1 cellular context compared by ENCODE assay signal in genomic region chr6:139134817-139135577, GRCh38.
TF ChIP-seq lines count a peak whose summit lies in the region.

Gene HECA (plus strand): TSS chr6:139135080. CDS start chr6:139135397, 317 bp downstream.

TF ChIP-seq in K562, 482 proteins besides CTCF, POLR2A, EP300 and RAD21 (continued from another document and continues in another):
- no peak for TF ChIP-seq ZNF592 (IDR thresholded peaks at IDR 0.05)
- TF ChIP-seq PHTF2 (CRISPR knock-in tag; IDR thresholded peaks at IDR 0.05): no peak
- peak; percentile 75 for TF ChIP-seq HMGN3 (IDR thresholded peaks at IDR 0.05; ENCODE audit: borderline replicate concordance, extremely low read depth, insufficient read length, low read depth, low read length)
- TF ChIP-seq PRDM10 (IDR thresholded peaks at IDR 0.05; ENCODE audit: partially characterized antibody): no peak
- peak; percentile 64; the same call in 1 of the 2 replicates for TF ChIP-seq PHF8 (IDR thresholded peaks at IDR 0.05; ENCODE audit: borderline replicate concordance, low read length)
- peak; percentile 4 for TF ChIP-seq RBM25 (IDR thresholded peaks at IDR 0.05; ENCODE audit: low read depth, low read length, severe bottlenecking)
- TF ChIP-seq IRF1 (CRISPR knock-in tag; IDR thresholded peaks at IDR 0.05; ENCODE audit: borderline replicate concordance): no peak
- TF ChIP-seq KDM4B (IDR thresholded peaks at IDR 0.05; ENCODE audit: borderline replicate concordance in 2 of 2, low read depth in 1 of 2): no peak; a peak in 1 of 4 replicates
- peak; percentile 86 for TF ChIP-seq TFAP4 (CRISPR knock-in tag; IDR thresholded peaks at IDR 0.05; ENCODE audit: borderline replicate concordance)
- TF ChIP-seq CSDE1 (IDR thresholded peaks at IDR 0.05): peak in 1 of 2 experiments; percentile 92; a peak in 2 of 4 replicates
- no peak for TF ChIP-seq HMGXB4 (CRISPR knock-in tag; IDR thresholded peaks at IDR 0.05)
- peak; percentile 99 for TF ChIP-seq ATF7 (IDR thresholded peaks at IDR 0.05)
- peak; percentile 51; the same call in 1 of the 2 replicates for TF ChIP-seq ZBTB1 (CRISPR knock-in tag; IDR thresholded peaks at IDR 0.05; ENCODE audit: borderline replicate concordance, low read depth)
- TF ChIP-seq ZNF134 (CRISPR knock-in tag; conservative IDR thresholded peaks at IDR 0.05): no peak
- peak; percentile 80 for TF ChIP-seq RBBP5 (IDR thresholded peaks at IDR 0.05; ENCODE audit: borderline replicate concordance, insufficient read depth, low read length, poor library complexity, severe bottlenecking)
- TF ChIP-seq JUND (IDR thresholded peaks at IDR 0.05; ENCODE audit: borderline replicate concordance, low read depth, low read length): peak; percentile 98
- peak; percentile 93; the same call in 2 of the 3 replicates for TF ChIP-seq JUND (tag; IDR thresholded peaks at IDR 0.05; ENCODE audit: borderline replicate concordance, low read depth, low read length)
- TF ChIP-seq KAT8 (IDR thresholded peaks at IDR 0.05; ENCODE audit: low read depth): no peak
- TF ChIP-seq ARHGAP35 (IDR thresholded peaks at IDR 0.05; ENCODE audit: partially characterized antibody): no peak
- TF ChIP-seq TEAD4 (IDR thresholded peaks at IDR 0.05; ENCODE audit: low read length): no peak
- no peak for TF ChIP-seq TEAD4 (CRISPR knock-in tag; IDR thresholded peaks at IDR 0.05; ENCODE audit: borderline replicate concordance)
- no peak for TF ChIP-seq ZNF318 (IDR thresholded peaks at IDR 0.05; ENCODE audit: borderline replicate concordance in 1 of 2, low read depth in 1 of 2)
- peak; percentile 74 for TF ChIP-seq RBFOX2 (IDR thresholded peaks at IDR 0.05; ENCODE audit: low read depth, low read length)
- peak; percentile 75 for TF ChIP-seq REST (CRISPR knock-in tag; IDR thresholded peaks at IDR 0.05; ENCODE audit: low read depth)
- peak; percentile 100 for TF ChIP-seq TARDBP (IDR thresholded peaks at IDR 0.05)
- TF ChIP-seq ZNF140 (CRISPR knock-in tag; IDR thresholded peaks at IDR 0.05): no peak
- no peak for TF ChIP-seq ID3 (CRISPR knock-in tag; IDR thresholded peaks at IDR 0.05)
- peak; percentile 76; the same call in 1 of the 2 replicates for TF ChIP-seq ID3 (tag; IDR thresholded peaks at IDR 0.05)
- peak; percentile 31; the same call in 1 of the 2 replicates for TF ChIP-seq MYC (IDR thresholded peaks at IDR 0.05; ENCODE audit: low read depth, low read length)
- no peak for TF ChIP-seq MYC (CRISPR knock-in tag; IDR thresholded peaks at IDR 0.05; ENCODE audit: borderline replicate concordance, low read depth)
- peak in 1 of 2 experiments; percentile 94; a peak in 2 of 4 replicates for TF ChIP-seq TBL1XR1 (IDR thresholded peaks at IDR 0.05; ENCODE audit: low read length in 2 of 2)
